In the genomic region with DNA sequence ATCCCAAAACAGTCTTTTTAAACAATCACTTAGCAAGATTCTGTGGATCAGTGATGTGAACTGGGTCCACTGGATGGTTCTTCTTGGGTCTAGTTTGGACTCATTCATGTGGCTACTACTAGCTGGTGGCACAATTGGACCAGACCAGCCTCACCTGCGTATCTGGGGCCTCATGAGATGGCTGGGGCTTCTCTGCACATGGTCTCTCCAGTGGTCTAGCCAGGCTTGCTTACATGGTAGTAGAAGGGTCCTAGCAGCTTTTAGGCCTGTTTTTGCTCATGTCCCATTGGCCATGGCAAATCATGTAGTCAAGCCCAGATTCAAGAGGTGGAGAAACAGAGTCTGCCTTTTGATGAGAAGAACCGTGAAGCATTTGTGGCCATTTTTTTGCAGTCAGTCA, we compare ENCODE assay signal across 25 cellular contexts.
DNase-seq lines count a peak whose midpoint lies in the region; ATAC-seq, FAIRE-seq and TF ChIP-seq lines count a peak whose summit lies in the region.
"Had no signal": no experiment of that assay in that cellular context is flagged by ENCODE, and none has a peak within 500 bp of the region (broad histone marks: within the 10 kb centered on the region; RNA-seq: fewer than 3 reads in every experiment).

No MANE protein-coding gene starts in this region.

- peaks cover 21% of the 10 kb centered on the region for H3K36me3 Mint-ChIP-seq in activated T-helper 17 cell treated with anti-CD3 and anti-CD28 coated beads, Interleukin-2, amount 50 U/mL, for 72 hours (ENCODE audit: low read depth)
- peaks cover 38% of the 10 kb centered on the region for H3K36me3 Mint-ChIP-seq in endothelial cell (ENCODE audit: low read depth, unreplicated experiment)
- H3K36me3 Mint-ChIP-seq: CD14-positive monocyte had no signal

- SMC1A ChIA-PET in GM12878 (lab: Charles Lee; ENCODE audit: uncharacterized antibody, unreplicated experiment), result interaction anchor here (1.1 kb wide), 1 partner anchor 154 kb away, joined by 3 read pairs; no protein-coding TSS in a partner anchor

- H3K4me3 Mint-ChIP-seq in activated T-helper 17 cell treated with anti-CD3 and anti-CD28 coated beads, Interleukin-2, amount 50 U/mL, for 72 hours, result no peak overlapping the region
- peak overlapping the region; percentile 48 for H3K4me3 Mint-ChIP-seq in endothelial cell (ENCODE audit: unreplicated experiment)
- H3K4me3 Mint-ChIP-seq: CD14-positive monocyte; CD4-positive, alpha-beta memory T cell; CD8-positive, alpha-beta memory T cell had no signal

- H3K27ac Mint-ChIP-seq in activated T-helper 17 cell treated with anti-CD3 and anti-CD28 coated beads, Interleukin-2, amount 50 U/mL, for 72 hours, result peak overlapping the region; percentile 16
- no peak overlapping the region for H3K27ac Mint-ChIP-seq in endothelial cell (ENCODE audit: unreplicated experiment)
- H3K27ac Mint-ChIP-seq: CD14-positive monocyte; CD4-positive, CD25-positive, alpha-beta regulatory T cell had no signal

- 0 out of 2 replicates have a peak, but pooled peaks cover under 1% of the 10 kb centered on the region for H3K4me1 ChIP-seq in GM12878 (ENCODE audit: control insufficient read depth, insufficient read depth, low read length)
- H3K4me1 ChIP-seq: BE2C had no signal

- no peak overlapping the region for H3K27ac ChIP-seq in GM12878 (ENCODE audit: control insufficient read depth, insufficient read depth)
- H3K27ac ChIP-seq: BLaER1 had no signal

- H3K27me3 Mint-ChIP-seq in activated T-helper 17 cell treated with anti-CD3 and anti-CD28 coated beads, Interleukin-2, amount 50 U/mL, for 72 hours, result no peaks in the 10 kb centered on the region
- H3K27me3 Mint-ChIP-seq in endothelial cell (ENCODE audit: unreplicated experiment), result peaks cover 2% of the 10 kb centered on the region
- H3K27me3 Mint-ChIP-seq: CD4-positive, alpha-beta memory T cell; CD4-positive, CD25-positive, alpha-beta regulatory T cell; CD8-positive, alpha-beta memory T cell had no signal

- DNase-seq in GM12878 (ENCODE audit: low read depth, low spot score), result no peak
- no peak for DNase-seq in endothelial cell (ENCODE audit: low spot score)
- DNase-seq in NCI-H446 treated with DMSO at 0.1 percent for 48 hours (lab: John Stamatoyannopoulos, UW), result no peak
- DNase-seq in dedifferentiated amniotic fluid mesenchymal stem cell (ENCODE audit: extremely low spot score), result no peak
- DNase-seq: 8988T; ACHN; BE2C; C1 segment of cervical spinal cord; CD4-positive, alpha-beta memory T cell; CD4-positive, CD25-positive, alpha-beta regulatory T cell; CD8-positive, alpha-beta memory T cell; COR-L47; DMS 273 treated with DMSO at 0.1 percent for 48 hours; DMS153; DMS53; DMS79; DND-41; EL; GDM1 had no signal

- no peak for FAIRE-seq in GM12878 (lab: Jason Lieb, UNC)
- FAIRE-seq: A204.1, GM12891 had no signal

- no peak overlapping the region for H3K9ac ChIP-seq in GM12878 (ENCODE audit: control insufficient read depth, insufficient read depth, low read length)
- H3K9ac ChIP-seq: BLaER1 had no signal

- no peaks in the 10 kb centered on the region for H3K4me1 Mint-ChIP-seq in activated T-helper 17 cell treated with anti-CD3 and anti-CD28 coated beads, Interleukin-2, amount 50 U/mL, for 72 hours
- H3K4me1 Mint-ChIP-seq in endothelial cell (ENCODE audit: unreplicated experiment), result no peaks in the 10 kb centered on the region

- no peaks in the 10 kb centered on the region for H3K9me3 ChIP-seq in GM12878 (replicated peaks; ENCODE audit: control insufficient read depth, insufficient read depth, low read length)
- H3K9me3 ChIP-seq: BE2C, BLaER1 had no signal

- intact Hi-C loops in GM12878 (cut with micrococcal nuclease; ENCODE audit: unreplicated experiment), result no loop called here

- no peak for TF ChIP-seq RAD21 in GM12878 (IDR thresholded peaks at IDR 0.05; ENCODE audit: insufficient read depth, low read depth, low read length)

- no peak for TF ChIP-seq CTCF in GM12878 (IDR thresholded peaks at IDR 0.05 in 2 of 3, conservative IDR thresholded peaks at IDR 0.05 in 1 of 3; ENCODE audit: control insufficient read depth in 2 of 3, extremely low read depth in 1 of 3, insufficient read depth in 1 of 3, low read depth in 3 of 3, low read length in 3 of 3)
- no peak for TF ChIP-seq CTCF in endothelial cell (IDR thresholded peaks at IDR 0.05; ENCODE audit: unreplicated experiment)

- TF ChIP-seq EP300 in GM12878 (IDR thresholded peaks at IDR 0.05; ENCODE audit: borderline replicate concordance in 1 of 2, control insufficient read depth in 1 of 2, low read depth in 2 of 2, low read length in 2 of 2), result no peak

- no peak; the same call in 1 of the 2 replicates for TF ChIP-seq POLR2A in GM12878 (IDR thresholded peaks at IDR 0.05; ENCODE audit: low read depth, low read length)

- WGBS in GM12878 (ENCODE audit: insufficient coverage, insufficient replicate concordance, low lambda C conversion rate, missing lambda C conversion rate), result 97% methylated on average over 2 of the region's 2 CpGs

- no peaks in the 10 kb centered on the region for H3K9me3 Mint-ChIP-seq in activated T-helper 17 cell treated with anti-CD3 and anti-CD28 coated beads, Interleukin-2, amount 50 U/mL, for 72 hours
- H3K9me3 Mint-ChIP-seq in endothelial cell (ENCODE audit: unreplicated experiment), result no peaks in the 10 kb centered on the region
- H3K9me3 Mint-ChIP-seq: CD4-positive, alpha-beta memory T cell; CD4-positive, CD25-positive, alpha-beta regulatory T cell; CD8-positive, alpha-beta memory T cell had no signal

- H3K79me2 ChIP-seq in GM12878 (ENCODE audit: control insufficient read depth, insufficient read depth, low read length), result no peaks in the 10 kb centered on the region

- CTCF ChIA-PET in GM12878 (lab: Yijun Ruan, JAX), result interaction anchor here (1.6 kb wide), 1 partner anchor 14 kb away, joined by 3 read pairs; no protein-coding TSS in a partner anchor

- H3K4me2 ChIP-seq in GM12878 (ENCODE audit: control insufficient read depth, insufficient read depth), result no peak overlapping the region
- H3K4me2 ChIP-seq: BLaER1 had no signal

- no peaks in the 10 kb centered on the region for H4K20me1 ChIP-seq in GM12878 (ENCODE audit: control insufficient read depth, insufficient read depth)
- H4K20me1 ChIP-seq: BLaER1 had no signal

- POLR2A ChIA-PET in GM12878 (lab: Charles Lee), result no interaction called here

- no peaks in the 10 kb centered on the region; a peak in 1 of 4 replicates for H3K36me3 ChIP-seq in GM12878 (ENCODE audit: control insufficient read depth in 2 of 2, insufficient read depth in 2 of 2, low read length in 1 of 2)
- H3K36me3 ChIP-seq: BE2C had no signal

- no peaks in the 10 kb centered on the region for H3K27me3 ChIP-seq in GM12878 (replicated peaks in 1 of 2; ENCODE audit: control insufficient read depth in 2 of 2, insufficient read depth in 2 of 2, low read length in 1 of 2)
- H3K27me3 ChIP-seq: BE2C, BLaER1 had no signal

- no peak overlapping the region for H2AFZ ChIP-seq in GM12878 (ENCODE audit: control insufficient read depth, low read depth, low read length)

- H3K4me3 ChIP-seq in GM12878, result no peak overlapping the region
- H3K4me3 ChIP-seq: BLaER1 had no signal

- RAD21 ChIA-PET in GM12878 (lab: Charles Lee; ENCODE audit: unreplicated experiment), result no interaction called here

- no TSS peak for BruUV-seq in GM12878 (replicated peaks; lab: Mats Ljungman, UMichigan)

- in situ Hi-C loops in GM12878 (cut with MboI), result no loop called here

- ATAC-seq in activated T-helper 17 cell treated with anti-CD3 and anti-CD28 coated beads, Interleukin-2, amount 50 U/mL, for 72 hours (replicated peaks), result no peak
- ATAC-seq in GM12878 (no peak), GM18868 (IDR thresholded peaks at IDR 0.05; ENCODE audit: unreplicated experiment) (no peak)

TF ChIP-seq in GM12878, 131 proteins besides CTCF, POLR2A, EP300 and RAD21:
- TF ChIP-seq TCF7 (IDR thresholded peaks at IDR 0.05; ENCODE audit: borderline replicate concordance) (no peak), NFIC (IDR thresholded peaks at IDR 0.05; ENCODE audit: low read depth, low read length) (no peak), RCOR1 (conservative IDR thresholded peaks at IDR 0.05; ENCODE audit: low read depth, low read length) (no peak), HDGF (IDR thresholded peaks at IDR 0.05) (no peak), POLR2AphosphoS2 (IDR thresholded peaks at IDR 0.05; ENCODE audit: low read depth, low read length) (0 out of 2 replicates have a peak, but pooled peaks have one; percentile 27), CHD2 (IDR thresholded peaks at IDR 0.05; ENCODE audit: borderline replicate concordance, low read depth, low read length) (no peak), DPF2 (IDR thresholded peaks at IDR 0.05) (no peak), POLR2AphosphoS5 (IDR thresholded peaks at IDR 0.05; ENCODE audit: low read length) (no peak)
- TF ChIP-seq, protein P1, sequence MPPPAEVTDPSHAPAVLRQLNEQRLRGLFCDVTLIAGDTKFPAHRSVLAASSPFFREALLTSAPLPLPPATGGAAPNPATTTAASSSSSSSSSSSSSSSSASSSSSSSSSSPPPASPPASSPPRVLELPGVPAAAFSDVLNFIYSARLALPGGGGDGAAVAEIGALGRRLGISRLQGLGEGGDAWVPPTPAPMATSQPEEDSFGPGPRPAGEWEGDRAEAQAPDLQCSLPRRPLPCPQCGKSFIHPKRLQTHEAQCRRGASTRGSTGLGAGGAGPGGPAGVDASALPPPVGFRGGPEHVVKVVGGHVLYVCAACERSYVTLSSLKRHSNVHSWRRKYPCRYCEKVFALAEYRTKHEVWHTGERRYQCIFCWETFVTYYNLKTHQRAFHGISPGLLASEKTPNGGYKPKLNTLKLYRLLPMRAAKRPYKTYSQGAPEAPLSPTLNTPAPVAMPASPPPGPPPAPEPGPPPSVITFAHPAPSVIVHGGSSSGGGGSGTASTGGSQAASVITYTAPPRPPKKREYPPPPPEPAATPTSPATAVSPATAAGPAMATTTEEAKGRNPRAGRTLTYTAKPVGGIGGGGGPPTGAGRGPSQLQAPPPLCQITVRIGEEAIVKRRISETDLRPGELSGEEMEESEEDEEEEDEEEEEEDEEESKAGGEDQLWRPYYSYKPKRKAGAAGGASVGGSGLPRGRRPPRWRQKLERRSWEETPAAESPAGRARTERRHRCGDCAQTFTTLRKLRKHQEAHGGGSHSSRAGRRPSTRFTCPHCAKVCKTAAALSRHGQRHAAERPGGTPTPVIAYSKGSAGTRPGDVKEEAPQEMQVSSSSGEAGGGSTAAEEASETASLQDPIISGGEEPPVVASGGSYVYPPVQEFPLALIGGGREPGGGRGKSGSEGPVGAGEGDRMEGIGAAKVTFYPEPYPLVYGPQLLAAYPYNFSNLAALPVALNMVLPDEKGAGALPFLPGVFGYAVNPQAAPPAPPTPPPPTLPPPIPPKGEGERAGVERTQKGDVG (CRISPR knock-in tag; IDR thresholded peaks at IDR 0.05), result no peak
